13 cellular contexts compared by ENCODE assay signal in the genomic region with DNA sequence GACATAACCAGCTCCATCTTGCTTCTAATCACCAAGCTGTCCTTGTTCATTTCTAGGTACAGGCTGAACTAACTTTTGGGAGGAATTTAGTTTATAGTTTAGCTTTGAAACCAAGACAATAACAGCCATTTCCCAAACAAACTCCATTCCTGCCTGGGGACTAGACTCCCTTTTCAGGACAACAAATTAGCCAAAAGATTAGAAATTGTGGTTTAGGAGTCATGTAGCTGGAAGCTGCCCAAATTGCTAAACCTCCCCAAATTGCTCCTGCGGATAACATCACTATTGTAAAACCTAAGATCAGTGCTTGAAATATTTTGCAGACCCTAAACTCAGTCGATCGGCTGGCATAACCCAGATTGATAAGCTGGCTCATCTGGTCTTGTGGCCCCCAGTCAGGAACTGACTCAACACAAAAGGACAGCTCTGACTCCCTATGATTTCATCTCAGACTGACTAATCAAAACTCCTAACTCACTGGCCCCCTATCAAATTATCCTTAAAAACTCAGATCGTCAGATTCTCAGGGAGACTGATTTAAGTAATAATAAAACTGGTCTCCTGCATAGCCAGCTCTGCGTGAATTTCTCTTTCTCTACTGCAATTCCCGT. TPM values are rescaled to one million over a fixed set of nuclear protein-coding genes. Genes with fewer than 3 reads are reported as not detected.
DNase-seq lines count a peak whose midpoint lies in the region; ATAC-seq and TF ChIP-seq lines count a peak whose summit lies in the region.
"Not testable (repeated sequence)": the region's sequence is repeated elsewhere in the genome, so short reads cannot be mapped to it uniquely, and the experiment has no call there.
"Had no signal": no experiment of that assay in that cellular context is flagged by ENCODE, and none has a peak within 500 bp of the region (broad histone marks: within the 10 kb centered on the region; RNA-seq: fewer than 3 reads in every experiment).

No MANE protein-coding gene starts in this region.

- peak; percentile 58 for ATAC-seq in stimulated activated effector memory CD8-positive, alpha-beta T cell treated with anti-CD3 and anti-CD28 coated beads, Interleukin-12 subunit alpha, Interleukin-12 subunit beta, amount 100 ng/mL, for 72 hours

- in situ Hi-C loops in GM23248 (cut with MboI); astrocyte of the cerebellum (cut with HindIII; ENCODE audit: low sequenced_read_pairs): not testable (repeated sequence)

- H3K4me1 Mint-ChIP-seq in stimulated activated effector memory CD8-positive, alpha-beta T cell treated with anti-CD3 and anti-CD28 coated beads, Interleukin-12 subunit alpha, Interleukin-12 subunit beta, amount 100 ng/mL, for 72 hours, result not testable (repeated sequence)

- not testable (repeated sequence) for H3K9me2 ChIP-seq in GM23248 (ENCODE audit: insufficient read depth)

- not testable (repeated sequence) for H3K36me3 ChIP-seq in GM23248 (ENCODE audit: low read depth)

- H3K27ac Mint-ChIP-seq in stimulated activated effector memory CD8-positive, alpha-beta T cell treated with anti-CD3 and anti-CD28 coated beads, Interleukin-12 subunit alpha, Interleukin-12 subunit beta, amount 100 ng/mL, for 72 hours, result not testable (repeated sequence)

- 22 to 54% methylated on average over 3 to 4 of the region's 6 CpGs for WGBS in GM23248 (ENCODE audit: low coverage in 1 of 2, low lambda C conversion rate in 2 of 2, missing lambda C conversion rate in 2 of 2), 2 experiments

- TF ChIP-seq CTCF in astrocyte of the cerebellum (IDR thresholded peaks at IDR 0.05; ENCODE audit: low read depth, low read length, missing control alignments); cardiac fibroblast (IDR thresholded peaks at IDR 0.05; ENCODE audit: low read depth, low read length); fibroblast of villous mesenchyme (IDR thresholded peaks at IDR 0.05; ENCODE audit: insufficient read depth, low read depth, low read length): not testable (repeated sequence)

- H3K9me3 Mint-ChIP-seq in stimulated activated effector memory CD8-positive, alpha-beta T cell treated with anti-CD3 and anti-CD28 coated beads, Interleukin-12 subunit alpha, Interleukin-12 subunit beta, amount 100 ng/mL, for 72 hours, result not testable (repeated sequence)

- not testable (repeated sequence) for H2AFZ ChIP-seq in GM23248

- not testable (repeated sequence) for H3K4me1 ChIP-seq in GM23248 (ENCODE audit: insufficient read depth)

- DNase-seq in Daoy (ENCODE audit: low read depth) (peak; percentile 14), GM23248 (peak; percentile 32), LHCN-M2 (ENCODE audit: low read depth) (peak; percentile 27), astrocyte of the cerebellum (ENCODE audit: low read depth) (peak; percentile 0), cardiac fibroblast (ENCODE audit: low read depth in 2 of 2) (peak; percentile 21 to 48), fibroblast of gingiva (ENCODE audit: low read depth) (peak; percentile 8), fibroblast of villous mesenchyme (ENCODE audit: low read depth) (peak; percentile 7)
- DNase-seq in stimulated activated effector memory CD8-positive, alpha-beta T cell treated with anti-CD3 and anti-CD28 coated beads, Interleukin-12 subunit alpha, Interleukin-12 subunit beta, amount 100 ng/mL, for 72 hours (ENCODE audit: low spot score in 2 of 2), result not testable (repeated sequence)

- H3K9ac ChIP-seq in GM23248, result not testable (repeated sequence)

- H3K27me3 ChIP-seq in GM23248 (replicated peaks; ENCODE audit: insufficient read depth), result not testable (repeated sequence)

- not testable (repeated sequence) for H3K79me2 ChIP-seq in GM23248 (ENCODE audit: insufficient read depth)

- not testable (repeated sequence) for H3K9me3 ChIP-seq in GM23248 (ENCODE audit: low read depth)

- H4K20me1 ChIP-seq in GM23248 (ENCODE audit: insufficient read depth), result not testable (repeated sequence)

- peak overlapping the region; percentile 7; the same call in 1 of the 2 replicates for H3K27ac ChIP-seq in GM23248

- H3K4me2 ChIP-seq in GM23248 (ENCODE audit: unreplicated experiment), result peak overlapping the region; percentile 14

- H3K4me3 Mint-ChIP-seq in stimulated activated effector memory CD8-positive, alpha-beta T cell treated with anti-CD3 and anti-CD28 coated beads, Interleukin-12 subunit alpha, Interleukin-12 subunit beta, amount 100 ng/mL, for 72 hours, result not testable (repeated sequence)

- H3F3A ChIP-seq in GM23248 (ENCODE audit: insufficient read depth), result not testable (repeated sequence)

- H3K36me3 Mint-ChIP-seq in stimulated activated effector memory CD8-positive, alpha-beta T cell treated with anti-CD3 and anti-CD28 coated beads, Interleukin-12 subunit alpha, Interleukin-12 subunit beta, amount 100 ng/mL, for 72 hours, result peaks cover 17% of the 10 kb centered on the region

- H3K4me3 ChIP-seq in GM23248; astrocyte of the cerebellum (ENCODE audit: low read depth, low read length); cardiac fibroblast (replicated peaks in 1 of 2; ENCODE audit: low read depth in 2 of 2, low read length in 2 of 2); fibroblast of villous mesenchyme (ENCODE audit: low read depth, low read length): not testable (repeated sequence)

RNA-seq across cellular contexts. Expression of a gene that starts 12.5 kb away (rescaled TPM):
- not detected in 2 replicates for total RNA-seq in Daoy (2014; rRNA removed; shearing (Covaris generic))
- total RNA-seq in GM23248 (2014; rRNA removed; shearing (Covaris generic)), result not detected in 2 replicates
- not detected in 2 replicates for polyA plus RNA-seq in GM23248 (2016; fragmentation: Nextera tagmentation; extraction: Ambion mirVana)
- 0.17 TPM in 1 of 2 replicates, not detected in the other for total RNA-seq in LHCN-M2 (2014; rRNA removed)
- 0.07 TPM for polyA plus RNA-seq in LHCN-M2 (2012)
- total RNA-seq in fibroblast of villous mesenchyme, result not detected in 2 replicates
- total RNA-seq: A172, H7 had no signal
- polyA plus RNA-seq: AG04450 had no signal

RNA-seq across cellular contexts. Expression of a gene that starts 42.7 kb away (rescaled TPM):
- not detected in 2 replicates for total RNA-seq in Daoy (2014; rRNA removed; shearing (Covaris generic))
- total RNA-seq in GM23248 (2014; rRNA removed; shearing (Covaris generic)), result not detected in 2 replicates
- polyA plus RNA-seq in GM23248 (2016; fragmentation: Nextera tagmentation; extraction: Ambion mirVana), result not detected in 2 replicates
- total RNA-seq in LHCN-M2 (2014; rRNA removed), result not detected in 2 replicates
- not detected for polyA plus RNA-seq in LHCN-M2 (2012)
- total RNA-seq in fibroblast of villous mesenchyme, result not detected in 2 replicates
- total RNA-seq: A172; CD4-positive, alpha-beta T cell; H7 had no signal
- polyA plus RNA-seq: AG04450, SK-N-SH had no signal

RNA-seq across cellular contexts. Expression of a gene that starts 47.5 kb away (rescaled TPM):
- total RNA-seq in Daoy (2014; rRNA removed; shearing (Covaris generic)), result 0.12 and 0.34 TPM in 2 replicates
- total RNA-seq in GM23248 (2014; rRNA removed; shearing (Covaris generic)), result 0.32 and 0.89 TPM in 2 replicates
- polyA plus RNA-seq in GM23248 (2016; fragmentation: Nextera tagmentation; extraction: Ambion mirVana), result 0.78 and 0.87 TPM in 2 replicates
- total RNA-seq in LHCN-M2 (2014; rRNA removed) (0.92 and 2.1 TPM in 2 replicates), fibroblast of villous mesenchyme (1.3 and 1.7 TPM in 2 replicates)
- polyA plus RNA-seq in LHCN-M2 (2012), result 0.52 TPM
